12 cellular contexts compared by ENCODE assay signal in genomic region chr17:72255481-72255880, GRCh38.
"Had no signal": no experiment of that assay in that cellular context is flagged by ENCODE, and none has a peak within 500 bp of the region (broad histone marks: within the 10 kb centered on the region; RNA-seq: fewer than 3 reads in every experiment).

No MANE protein-coding gene starts in this region.

- H3K9me3 ChIP-seq: stomach, thoracic aorta had no signal

- H3K4me1 ChIP-seq: gastroesophageal sphincter, stomach had no signal

- FAIRE-seq: colon, endothelial cell of umbilical vein had no signal

- H3K4me3 ChIP-seq: gastroesophageal sphincter, stomach, thoracic aorta had no signal

- H3K36me3 ChIP-seq: gastroesophageal sphincter, stomach, thoracic aorta had no signal

- DNase-seq: activated CD4-positive, alpha-beta T cell treated with anti-CD3 and anti-CD28 coated beads, Interleukin-2, amount 10 ng/mL, durations not matched to agents 24 days and 14 days; activated CD8-positive, alpha-beta memory T cell treated with anti-CD3 and anti-CD28 coated beads for 24 hours; activated naive CD4-positive, alpha-beta T cell treated with Interleukin-2 at 50 U/mL for 16 hours; effector CD4-positive, alpha-beta T cell; left ventricle myocardium superior; mesendoderm; stomach had no signal

- H3K27ac ChIP-seq: gastroesophageal sphincter, stomach, thoracic aorta had no signal

- H3K27me3 ChIP-seq: gastroesophageal sphincter, stomach had no signal

- ATAC-seq: gastroesophageal sphincter, left ventricle myocardium superior, WTC11 had no signal
